31 cellular contexts compared by ENCODE assay signal in the genomic region with DNA sequence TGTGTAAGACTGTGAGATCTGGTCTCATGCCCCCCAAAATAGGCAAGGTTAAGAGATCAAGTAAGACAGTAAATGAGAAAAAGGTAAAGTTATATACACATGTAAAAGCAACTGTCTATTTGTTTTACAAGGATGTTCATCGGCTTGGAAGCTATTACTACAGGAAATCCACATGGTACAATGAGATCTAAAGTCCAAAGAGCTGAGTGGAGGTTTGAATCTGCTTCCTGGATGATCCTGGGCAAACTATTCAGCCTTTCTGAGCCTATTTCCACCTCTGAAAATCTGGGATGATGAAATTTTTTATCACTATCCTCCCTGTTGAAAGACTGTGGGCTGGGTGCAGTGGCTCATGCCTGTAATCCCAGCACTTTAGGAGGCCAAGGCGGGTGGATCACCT.
"Had no signal": no experiment of that assay in that cellular context is flagged by ENCODE, and none has a peak within 500 bp of the region (broad histone marks: within the 10 kb centered on the region; RNA-seq: fewer than 3 reads in every experiment).

No MANE protein-coding gene starts in this region.

- ATAC-seq: naive thymus-derived CD8-positive, alpha-beta T cell; natural killer cell treated with Interleukin-12 subunit alpha and Interleukin-12 subunit beta and Interleukin-15 and Interleukin-18, amount 100 ng/mL, for 72 hours; pancreas; right cardiac atrium; stimulated activated memory B cell treated with anti-CD40 and anti-IgM and Interleukin-4, amounts not matched to agents 10 μg/mL and 1 μg/mL and 100 μg/mL, for 72 hours; stimulated activated naive CD8-positive, alpha-beta T cell treated with anti-CD3 and anti-CD28 coated beads, Interleukin-15, amount 100 ng/mL, for 72 hours; stimulated activated naive CD8-positive, alpha-beta T cell treated with anti-CD3 and anti-CD28 coated beads, Interleukin-15, Interleukin-2, amounts not matched to agents 100 U/mL and 50 U/mL, for 24 hours; upper lobe of right lung had no signal

- H3K4me1 ChIP-seq: pancreas, psoas muscle, right lobe of liver, sigmoid colon, spleen, suprapubic skin, testis, tibial artery, transverse colon, upper lobe of right lung, uterus had no signal

- H3K36me3 ChIP-seq: uterus had no signal

- H3K27ac Mint-ChIP-seq: natural killer cell treated with Interleukin-12 subunit alpha and Interleukin-12 subunit beta and Interleukin-15 and Interleukin-18, amount 100 ng/mL, for 72 hours; progenitor cell of endocrine pancreas; stimulated activated memory B cell treated with anti-CD40 and anti-IgM and Interleukin-4, amounts not matched to agents 10 μg/mL and 1 μg/mL and 100 μg/mL, for 72 hours; type B pancreatic cell had no signal

- H3K4me2 ChIP-seq: smooth muscle cell had no signal

- H3K4me1 Mint-ChIP-seq: naive thymus-derived CD8-positive, alpha-beta T cell; neural crest cell; stimulated activated memory B cell treated with anti-CD40 and anti-IgM and Interleukin-4, amounts not matched to agents 10 μg/mL and 1 μg/mL and 100 μg/mL, for 72 hours; stimulated activated naive CD8-positive, alpha-beta T cell treated with anti-CD3 and anti-CD28 coated beads, Interleukin-15, amount 100 ng/mL, for 72 hours had no signal

- H3K27ac ChIP-seq: neutrophil, pancreas, psoas muscle, right lobe of liver, sigmoid colon, spleen, suprapubic skin, testis, tibial artery, transverse colon, upper lobe of right lung, uterus had no signal

- H3K4me3 Mint-ChIP-seq: naive thymus-derived CD8-positive, alpha-beta T cell; natural killer cell treated with Interleukin-12 subunit alpha and Interleukin-12 subunit beta and Interleukin-15 and Interleukin-18, amount 100 ng/mL, for 72 hours; nephron progenitor cell; neural crest cell; stimulated activated memory B cell treated with anti-CD40 and anti-IgM and Interleukin-4, amounts not matched to agents 10 μg/mL and 1 μg/mL and 100 μg/mL, for 72 hours; stimulated activated naive CD8-positive, alpha-beta T cell treated with anti-CD3 and anti-CD28 coated beads, Interleukin-15, amount 100 ng/mL, for 72 hours; type B pancreatic cell had no signal

- H3K27me3 Mint-ChIP-seq: naive thymus-derived CD8-positive, alpha-beta T cell; natural killer cell treated with Interleukin-12 subunit alpha and Interleukin-12 subunit beta and Interleukin-15 and Interleukin-18, amount 100 ng/mL, for 72 hours; progenitor cell of endocrine pancreas; stimulated activated memory B cell treated with anti-CD40 and anti-IgM and Interleukin-4, amounts not matched to agents 10 μg/mL and 1 μg/mL and 100 μg/mL, for 72 hours; stimulated activated naive CD8-positive, alpha-beta T cell treated with anti-CD3 and anti-CD28 coated beads, Interleukin-15, amount 100 ng/mL, for 72 hours; type B pancreatic cell had no signal

- H3K27me3 ChIP-seq: neutrophil, pancreas, right lobe of liver, sigmoid colon, spleen, suprapubic skin, testis, tibial artery, transverse colon, upper lobe of right lung, uterus had no signal

- H3K9me3 Mint-ChIP-seq: naive thymus-derived CD8-positive, alpha-beta T cell; natural killer cell treated with Interleukin-12 subunit alpha and Interleukin-12 subunit beta and Interleukin-15 and Interleukin-18, amount 100 ng/mL, for 72 hours; nephron progenitor cell; stimulated activated memory B cell treated with anti-CD40 and anti-IgM and Interleukin-4, amounts not matched to agents 10 μg/mL and 1 μg/mL and 100 μg/mL, for 72 hours; stimulated activated naive CD8-positive, alpha-beta T cell treated with anti-CD3 and anti-CD28 coated beads, Interleukin-15, amount 100 ng/mL, for 72 hours; type B pancreatic cell had no signal

- DNase-seq: naive thymus-derived CD8-positive, alpha-beta T cell; nucleus accumbens; pancreas; psoas muscle; right cardiac atrium; right lobe of liver; sigmoid colon; spleen; stimulated activated CD4-positive, alpha-beta T cell treated with anti-CD3 and anti-CD28 coated beads, Interleukin-12 subunit alpha, Interleukin-12 subunit beta, amount 100 ng/mL, for 4 hours; stimulated activated CD4-positive, alpha-beta T cell treated with anti-CD3 and anti-CD28 coated beads, Interleukin-1b, Interleukin-23, amount 100 ng/mL, for 48 hours; stimulated activated CD4-positive, alpha-beta T cell treated with anti-CD3 and anti-CD28 coated beads, Interleukin-4, amount 100 ng/mL, for 1 hour; stimulated activated CD4-positive, alpha-beta T cell treated with anti-CD3 and anti-CD28 coated beads, Interleukin-4, amount 100 ng/mL, for 4 hours; stimulated activated CD8-positive, alpha-beta memory T cell treated with anti-CD3 and anti-CD28 coated beads, Interleukin-4, amount 100 ng/mL, for 48 hours; stimulated activated naive CD4-positive, alpha-beta T cell; stimulated activated naive CD8-positive, alpha-beta T cell treated with anti-CD3 and anti-CD28 coated beads, Interleukin-15, amount 100 ng/mL, for 72 hours; stimulated activated naive CD8-positive, alpha-beta T cell treated with anti-CD3 and anti-CD28 coated beads, Interleukin-15, Interleukin-2, amounts not matched to agents 100 U/mL and 50 U/mL, for 24 hours; substantia nigra; testis; tibial artery; transverse colon; upper lobe of right lung; uterus had no signal

- FAIRE-seq: pancreas had no signal

- H3K9me3 ChIP-seq: neutrophil, pancreas, psoas muscle, right lobe of liver, sigmoid colon, spleen, suprapubic skin, testis, tibial artery, transverse colon, upper lobe of right lung, uterus had no signal

- H3K4me3 ChIP-seq: pancreas, psoas muscle, right lobe of liver, sigmoid colon, smooth muscle cell, spleen, suprapubic skin, testis, tibial artery, transverse colon, upper lobe of right lung, uterus had no signal
